28 cellular contexts compared by ENCODE assay signal in the genomic region with DNA sequence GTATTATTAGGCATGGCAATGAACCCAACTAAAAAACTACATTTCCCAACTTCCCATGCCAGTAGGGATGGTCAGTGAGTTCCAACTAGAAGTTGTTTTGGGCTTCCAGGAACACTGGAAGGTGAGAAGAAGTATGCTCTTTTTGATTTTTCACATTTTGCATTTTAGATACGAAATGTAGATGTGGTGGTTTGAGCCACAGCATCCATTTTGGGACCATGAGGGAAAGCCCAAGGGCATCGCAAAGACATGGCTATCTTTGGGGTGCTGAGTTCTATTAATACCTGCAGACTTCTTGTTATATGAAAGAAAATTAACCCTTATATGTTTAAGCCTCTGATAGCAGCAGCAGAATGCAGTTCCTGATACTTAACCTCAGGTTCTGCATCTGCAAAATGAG.
"Had no signal": no experiment of that assay in that cellular context is flagged by ENCODE, and none has a peak within 500 bp of the region (broad histone marks: within the 10 kb centered on the region; RNA-seq: fewer than 3 reads in every experiment).

No MANE protein-coding gene starts in this region.

- H3K4me1 Mint-ChIP-seq: immature natural killer cell, naive B cell had no signal

- H3K27me3 ChIP-seq: dorsolateral prefrontal cortex, esophagus squamous epithelium, gastrocnemius medialis, hepatocyte had no signal

- H3K4me3 Mint-ChIP-seq: immature natural killer cell, mesothelial cell of epicardium, naive B cell had no signal

- FAIRE-seq: colon, endometrium, keratinocyte had no signal

- H3K27ac ChIP-seq: coronary artery, dorsolateral prefrontal cortex, epithelial cell of prostate, esophagus squamous epithelium, gastrocnemius medialis, hepatocyte, left ventricle myocardium inferior, lower lobe of right lung had no signal

- ATAC-seq: esophagus mucosa, gastrocnemius medialis, left colon, left lobe of liver, lower lobe of right lung, mucosa of descending colon had no signal

- DNase-seq: dermis blood vessel endothelial cell; dorsolateral prefrontal cortex; effector CD4-positive, alpha-beta T cell; effector memory CD4-positive, alpha-beta T cell; erythroblast; esophagus squamous epithelium; foreskin fibroblast; foreskin melanocyte; gastrocnemius medialis; glutamatergic neuron; head of caudate nucleus; hypothalamus; immature natural killer cell; left colon; left ventricle myocardium inferior; lower lobe of right lung; mesenchymal stem cell; mucosa of descending colon; naive B cell had no signal

- H3K4me2 ChIP-seq: hepatocyte had no signal

- H3K27ac Mint-ChIP-seq: immature natural killer cell, mesothelial cell of epicardium, naive B cell had no signal

- H3K4me3 ChIP-seq: coronary artery, dorsolateral prefrontal cortex, esophagus squamous epithelium, gastrocnemius medialis, hepatocyte, left ventricle myocardium inferior, lower lobe of right lung, mucosa of descending colon had no signal

- H3K36me3 Mint-ChIP-seq: immature natural killer cell had no signal

- H2AFZ ChIP-seq: hepatocyte had no signal

- H3K36me3 ChIP-seq: esophagus squamous epithelium, gastrocnemius medialis, left ventricle myocardium inferior, lower lobe of right lung had no signal

- H3K9me3 ChIP-seq: esophagus squamous epithelium, gastrocnemius medialis, left ventricle myocardium inferior, lower lobe of right lung, mucosa of descending colon had no signal
